ENCODE assay signal across 8 cellular contexts in genomic region chr4:146333187-146333894, GRCh38.
DNase-seq lines count a peak whose midpoint lies in the region; ATAC-seq and TF ChIP-seq lines count a peak whose summit lies in the region.

No MANE protein-coding gene starts in this region.

- no peaks in the 10 kb centered on the region for H3K9me3 ChIP-seq in DND-41 (ENCODE audit: insufficient read depth, low read length, severe bottlenecking)

- H3K36me3 ChIP-seq in DND-41 (ENCODE audit: insufficient read depth, low read length) = no peaks in the 10 kb centered on the region

- H3K4me2 ChIP-seq in DND-41 (ENCODE audit: insufficient read depth, low read length) = peak overlapping the region; percentile 58

- H2AFZ ChIP-seq in DND-41 (ENCODE audit: low read depth, low read length) = no peak overlapping the region

- DNase-seq in DND-41 (peak; percentile 71), activated T-cell treated with anti-CD3 and anti-CD28 coated beads for 4 hours (peak; percentile 0), retinal pigment epithelial cell (ENCODE audit: low read depth) (peak; percentile 8), COLO668 (lab: John Stamatoyannopoulos, UW; ENCODE audit: unreplicated experiment) (no peak), NCI-H2196 (lab: John Stamatoyannopoulos, UW; ENCODE audit: unreplicated experiment) (no peak), NCI-H2171 treated with DMSO at 0.1 percent for 48 hours (lab: John Stamatoyannopoulos, UW) (no peak)

- no peak overlapping the region for H3K9ac ChIP-seq in DND-41 (ENCODE audit: low read depth, low read length)

- peaks cover 18% of the 10 kb centered on the region for H3K4me1 ChIP-seq in DND-41 (ENCODE audit: insufficient read depth, low read length)

- H3K27ac ChIP-seq in DND-41 (ENCODE audit: low read length) = no peak overlapping the region

- no peaks in the 10 kb centered on the region for H3K79me2 ChIP-seq in DND-41 (ENCODE audit: insufficient read depth, low read length)

- H3K27me3 ChIP-seq in DND-41 (ENCODE audit: insufficient read depth, low read length, poor library complexity) = no peaks in the 10 kb centered on the region

- peaks cover 2% of the 10 kb centered on the region; the same call in 1 of the 2 replicates for H4K20me1 ChIP-seq in DND-41 (ENCODE audit: insufficient read depth, low read length)

- TF ChIP-seq CTCF in DND-41 (IDR thresholded peaks at IDR 0.05; ENCODE audit: borderline replicate concordance, extremely low read depth, low read length, poor library complexity, severe bottlenecking) (no peak), retinal pigment epithelial cell (conservative IDR thresholded peaks at IDR 0.05; ENCODE audit: low read depth, low read length) (no peak)

- H3K4me3 ChIP-seq in DND-41 (ENCODE audit: low read depth in 1 of 2, low read length in 2 of 2) (peak overlapping the region in 1 of 2 experiments; percentile 37; a peak in 2 of 4 replicates), retinal pigment epithelial cell (ENCODE audit: low read length) (no peak overlapping the region)

- peak; percentile 96 for ATAC-seq in DND-41 (ENCODE audit: insufficient read depth, low read depth)
- ATAC-seq in GM19463 (IDR thresholded peaks at IDR 0.05; ENCODE audit: unreplicated experiment) = peak; percentile 86
- peak; percentile 89 for ATAC-seq in HG03442 (IDR thresholded peaks at IDR 0.05; ENCODE audit: unreplicated experiment)

Comparison
In these comparisons a context has a peak if more than half of its experiments do, and no peak if none do; other contexts are left out.
1. DNase-seq: peak in DND-41 (single experiment), activated T-cell treated with anti-CD3 and anti-CD28 coated beads for 4 hours (single experiment) and retinal pigment epithelial cell (single experiment); none in COLO668 (single experiment), NCI-H2196 (single experiment) and NCI-H2171 treated with DMSO at 0.1 percent for 48 hours (single experiment).
2. Peak in every context shown above with its lines, with median percentiles within 50 percentile points of each other: ATAC-seq.